ENCODE assay signal across 13 cellular contexts in genomic region chr22:17734197-17734596, GRCh38. TPM values are rescaled to one million over a fixed set of nuclear protein-coding genes. Genes with fewer than 3 reads are reported as not detected.
A peak's percentile ranks its signal among the peaks of the same experiment; 100 is the strongest.
DNase-seq lines count a peak whose midpoint lies in the region; TF ChIP-seq lines count a peak whose summit lies in the region.
"Had no signal": no experiment of that assay in that cellular context is flagged by ENCODE, and none has a peak within 500 bp of the region (broad histone marks: within the 10 kb centered on the region; RNA-seq: fewer than 3 reads in every experiment).

No MANE protein-coding gene starts in this region.

- TF ChIP-seq POLR2A in lower leg skin (IDR thresholded peaks at IDR 0.05), result no peak

- TF ChIP-seq CTCF in AG09309 (IDR thresholded peaks at IDR 0.05; ENCODE audit: control insufficient read depth, insufficient read depth, low read depth, low read length, missing control alignments), result no peak
- no peak for TF ChIP-seq CTCF in GM13976 (IDR thresholded peaks at IDR 0.05; ENCODE audit: borderline replicate concordance, control extremely low read depth, extremely low read depth, insufficient read depth, missing control alignments)
- no peak for TF ChIP-seq CTCF in lower leg skin (IDR thresholded peaks at IDR 0.05)

- DNase-seq in AG09309 (ENCODE audit: low read depth) (peak; percentile 31), GM13976 (ENCODE audit: low spot score) (peak; percentile 51), UCSD-AML1 (lab: John Stamatoyannopoulos, UW; ENCODE audit: unreplicated experiment) (peak; percentile 39), fibroblast of peridontal ligament (ENCODE audit: extremely low read depth) (peak; percentile 67), GM19238 (ENCODE audit: insufficient read length, low spot score) (no peak), lower leg skin (ENCODE audit: low spot score in 2 of 2) (no peak), cerebellum (ENCODE audit: low spot score) (no peak), GM19240 (ENCODE audit: insufficient read length, low spot score) (no peak)
- DNase-seq: activated effector memory CD4-positive, alpha-beta T cell treated with anti-CD3 and anti-CD28 coated beads, Interleukin-2, amount 50 U/mL, for 16 hours; DMS53; NCI-H2029; trophoblast cell had no signal

- in situ Hi-C loops in GM13976 (cut with MboI; ENCODE audit: low sequenced_read_pairs, unreplicated experiment), result no loop called here

- H3K4me3 ChIP-seq in AG09309 (ENCODE audit: control insufficient read depth, low read depth, low read length) (no peak overlapping the region), lower leg skin (ENCODE audit: low read depth, poor library complexity, severe bottlenecking) (no peak overlapping the region)
- H3K4me3 ChIP-seq: lung had no signal

- intact Hi-C loops in lower leg skin (cut with DNase I; ENCODE audit: low total_unique reads), result no loop called here

- WGBS in lower leg skin, 2 donors, result 71 to 72% methylated on average over 4 of the region's 4 CpGs

RNA-seq across cellular contexts. Expression of gene BID, which starts 40.1 kb away (rescaled TPM):
- total RNA-seq in lower leg skin, result 10 to 100 TPM in 3 of 4 donors, 1 to 10 TPM in 1; 5.4 to 22.6 (median 15.2) TPM
- total RNA-seq in cerebellum, result 19.2 TPM

Comparison
In these comparisons a context has a peak if more than half of its experiments do, and no peak if none do; other contexts are left out.
1. DNase-seq: peak in AG09309 (single experiment), GM13976 (single experiment), UCSD-AML1 (single experiment) and fibroblast of peridontal ligament (single experiment); none in GM19238 (single experiment), lower leg skin (0 of 2), cerebellum (single experiment) and GM19240 (single experiment).